1 cellular context compared by ENCODE assay signal in genomic region chr19:12847159-12848139, GRCh38.
TF ChIP-seq lines count a peak whose summit lies in the region.

No MANE protein-coding gene starts in this region.

TF ChIP-seq in HepG2, 621 proteins besides CTCF, POLR2A, EP300 and RAD21 (continued from another document and continues in another):
- TF ChIP-seq E2F2 (CRISPR knock-in tag; IDR thresholded peaks at IDR 0.05; ENCODE audit: borderline replicate concordance) (no peak), ZNF496 (CRISPR knock-in tag; IDR thresholded peaks at IDR 0.05; ENCODE audit: insufficient replicate concordance) (no peak), ZNF83 (CRISPR knock-in tag; IDR thresholded peaks at IDR 0.05; ENCODE audit: borderline replicate concordance) (peak; percentile 13; the same call in 1 of the 2 replicates), SALL1 (CRISPR knock-in tag; IDR thresholded peaks at IDR 0.05) (peak; percentile 62; the same call in 1 of the 2 replicates), ZFX (CRISPR knock-in tag; IDR thresholded peaks at IDR 0.05; ENCODE audit: low read depth) (peak; percentile 57), ARID2 (CRISPR knock-in tag; IDR thresholded peaks at IDR 0.05; ENCODE audit: borderline replicate concordance) (no peak), PPARG (CRISPR knock-in tag; conservative IDR thresholded peaks at IDR 0.05) (peak; percentile 46; the same call in 1 of the 2 replicates), U2AF1 (optimal IDR thresholded peaks at IDR 0.05; ENCODE audit: low read depth, low read length) (no peak), KDM5B (CRISPR knock-in tag; IDR thresholded peaks at IDR 0.05; ENCODE audit: borderline replicate concordance) (peak; percentile 19; the same call in 1 of the 2 replicates), ARID4A (CRISPR knock-in tag; IDR thresholded peaks at IDR 0.05; ENCODE audit: borderline replicate concordance) (peak; percentile 48; the same call in 1 of the 2 replicates), NR1H2 (CRISPR knock-in tag; IDR thresholded peaks at IDR 0.05; ENCODE audit: borderline replicate concordance, low read depth) (no peak), SRY (CRISPR knock-in tag; IDR thresholded peaks at IDR 0.05) (0 out of 2 replicates have a peak, but pooled peaks have one; percentile 45), IKZF1 (IDR thresholded peaks at IDR 0.05) (no peak), FOSL2 (CRISPR knock-in tag; IDR thresholded peaks at IDR 0.05) (peak; percentile 21; the same call in 1 of the 2 replicates), ATF3 (CRISPR knock-in tag; IDR thresholded peaks at IDR 0.05) (no peak), RORA (CRISPR knock-in tag; IDR thresholded peaks at IDR 0.05) (no peak), LCORL (IDR thresholded peaks at IDR 0.05) (no peak), LCORL (CRISPR knock-in tag; IDR thresholded peaks at IDR 0.05) (peak; percentile 32; the same call in 1 of the 2 replicates), PATZ1 (CRISPR knock-in tag; IDR thresholded peaks at IDR 0.05) (0 out of 2 replicates have a peak, but pooled peaks have one; percentile 39), ZNF333 (CRISPR knock-in tag; IDR thresholded peaks at IDR 0.05; ENCODE audit: borderline replicate concordance) (no peak), DNMT1 (CRISPR knock-in tag; IDR thresholded peaks at IDR 0.05) (peak; percentile 78; the same call in 1 of the 2 replicates), ZBTB37 (CRISPR knock-in tag; IDR thresholded peaks at IDR 0.05) (no peak), TBX2 (CRISPR knock-in tag; IDR thresholded peaks at IDR 0.05; ENCODE audit: borderline replicate concordance) (peak; percentile 49), ZNF281 (CRISPR knock-in tag; IDR thresholded peaks at IDR 0.05; ENCODE audit: borderline replicate concordance) (no peak; the same call in 1 of the 2 replicates), TBL1XR1 (IDR thresholded peaks at IDR 0.05; ENCODE audit: borderline replicate concordance, low read length, partially characterized antibody) (no peak), ATM (IDR thresholded peaks at IDR 0.05; ENCODE audit: borderline replicate concordance) (no peak), ATF5 (CRISPR knock-in tag; IDR thresholded peaks at IDR 0.05; ENCODE audit: low read depth) (no peak), ZNF629 (CRISPR knock-in tag; conservative IDR thresholded peaks at IDR 0.05) (no peak), ZNF644 (CRISPR knock-in tag; IDR thresholded peaks at IDR 0.05; ENCODE audit: low read depth) (no peak), ZBTB10 (CRISPR knock-in tag; IDR thresholded peaks at IDR 0.05; ENCODE audit: borderline replicate concordance) (no peak), TFAP4 (IDR thresholded peaks at IDR 0.05; ENCODE audit: borderline replicate concordance, low read depth) (no peak), ZNF691 (CRISPR knock-in tag; IDR thresholded peaks at IDR 0.05; ENCODE audit: borderline replicate concordance, low read depth) (0 out of 2 replicates have a peak, but pooled peaks have one; percentile 54), ZNF317 (CRISPR knock-in tag; IDR thresholded peaks at IDR 0.05) (no peak), TFDP1 (CRISPR knock-in tag; IDR thresholded peaks at IDR 0.05; ENCODE audit: borderline replicate concordance) (0 out of 2 replicates have a peak, but pooled peaks have one; percentile 34), MAFF (IDR thresholded peaks at IDR 0.05; ENCODE audit: low read depth, low read length) (no peak), SOX5 (CRISPR knock-in tag; IDR thresholded peaks at IDR 0.05; ENCODE audit: borderline replicate concordance) (no peak), ZNF670 (CRISPR knock-in tag; IDR thresholded peaks at IDR 0.05; ENCODE audit: borderline replicate concordance) (no peak)
